ENCODE assay signal across 1 cellular context in genomic region chr11:12829536-12830314, GRCh38.
TF ChIP-seq lines count a peak whose summit lies in the region.

No MANE protein-coding gene starts in this region.

TF ChIP-seq in H1, 55 proteins besides CTCF, POLR2A, EP300 and RAD21:
- no peak for TF ChIP-seq BRCA1 (IDR thresholded peaks at IDR 0.05; ENCODE audit: low read depth, low read length)
- TF ChIP-seq SP1 (IDR thresholded peaks at IDR 0.05; ENCODE audit: low read depth, low read length) = peak; percentile 23; the same call in 1 of the 2 replicates
- no peak for TF ChIP-seq ATF3 (IDR thresholded peaks at IDR 0.05; ENCODE audit: insufficient read depth, low read depth, low read length)
- peak; percentile 54; the same call in 1 of the 2 replicates for TF ChIP-seq MAX (IDR thresholded peaks at IDR 0.05)
- no peak for TF ChIP-seq BCL11A (IDR thresholded peaks at IDR 0.05; ENCODE audit: low read depth in 2 of 2, low read length in 2 of 2)
- TF ChIP-seq TCF12 (IDR thresholded peaks at IDR 0.05; ENCODE audit: low read depth, low read length) = peak; percentile 75; the same call in 1 of the 2 replicates
- TF ChIP-seq RFX5 (IDR thresholded peaks at IDR 0.05; ENCODE audit: borderline replicate concordance, low read depth, low read length) = no peak
- TF ChIP-seq SIRT6 (IDR thresholded peaks at IDR 0.05; ENCODE audit: low read length) = no peak
- TF ChIP-seq RXRA (IDR thresholded peaks at IDR 0.05; ENCODE audit: insufficient read depth, low read depth, low read length) = no peak
- no peak for TF ChIP-seq SAP30 (IDR thresholded peaks at IDR 0.05; ENCODE audit: insufficient read depth, insufficient replicate concordance, low read length)
- no peak for TF ChIP-seq RBBP5 (IDR thresholded peaks at IDR 0.05; ENCODE audit: borderline replicate concordance, low read depth, low read length)
- no peak for TF ChIP-seq TBP (IDR thresholded peaks at IDR 0.05; ENCODE audit: low read depth, low read length)
- no peak for TF ChIP-seq CHD1 (IDR thresholded peaks at IDR 0.05; ENCODE audit: low read depth, low read length)
- no peak for TF ChIP-seq TEAD4 (IDR thresholded peaks at IDR 0.05; ENCODE audit: low read depth, low read length)
- no peak for TF ChIP-seq EGR1 (IDR thresholded peaks at IDR 0.05; ENCODE audit: borderline replicate concordance, low read depth, low read length)
